ENCODE assay signal across 9 cellular contexts in the genomic region with DNA sequence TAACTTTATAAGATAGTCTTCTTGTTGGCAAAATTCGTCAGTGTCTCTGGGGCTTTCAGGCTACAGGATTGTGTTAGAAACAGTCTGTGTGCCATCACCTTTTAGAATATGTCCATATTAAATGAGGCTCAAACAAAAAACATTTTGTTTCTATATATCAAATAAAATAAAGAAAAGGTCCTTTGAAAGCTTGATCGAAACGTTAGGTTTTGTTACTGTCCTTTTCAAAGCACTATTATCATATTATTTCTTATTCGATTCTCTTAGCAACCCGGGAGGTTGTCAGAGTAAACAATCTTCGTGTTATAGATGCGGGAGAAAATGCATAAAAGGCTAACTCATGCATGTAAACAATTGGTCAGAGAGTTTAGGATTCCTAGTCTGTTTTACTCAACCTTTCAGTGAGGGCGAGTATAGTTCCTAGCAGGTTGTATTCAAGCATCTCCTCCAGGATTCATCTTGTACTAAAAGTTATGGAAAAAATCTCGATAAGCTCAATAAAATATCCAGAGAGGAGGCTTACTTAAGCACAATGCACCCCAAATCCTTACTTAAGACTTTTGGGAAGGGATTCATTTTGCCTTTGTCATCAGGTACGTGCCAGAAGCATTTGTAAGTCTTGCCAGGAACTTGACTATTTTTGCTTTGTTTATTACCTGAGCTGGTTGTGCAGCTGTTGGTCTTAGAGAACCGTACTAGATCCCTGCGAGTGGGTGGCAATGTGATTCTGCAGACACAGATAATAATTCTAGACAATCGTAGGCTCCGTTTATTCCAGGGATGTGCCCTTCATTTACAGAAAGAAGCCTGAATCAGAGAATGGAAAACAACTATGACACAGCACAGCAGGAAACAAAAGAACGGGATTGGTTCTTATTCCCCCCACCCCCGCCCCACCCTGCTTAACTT.
DNase-seq lines count a peak whose midpoint lies in the region; ATAC-seq and TF ChIP-seq lines count a peak whose summit lies in the region.
"Had no signal": no experiment of that assay in that cellular context is flagged by ENCODE, and none has a peak within 500 bp of the region (broad histone marks: within the 10 kb centered on the region; RNA-seq: fewer than 3 reads in every experiment).

No MANE protein-coding gene starts in this region.

- no peaks in the 10 kb centered on the region for H3K27me3 Mint-ChIP-seq in activated naive CD4-positive, alpha-beta T cell treated with anti-CD3 and anti-CD28 coated beads, Interleukin-2, amount 10 ng/mL, durations not matched to agents 7 days and 5 days
- no peaks in the 10 kb centered on the region for H3K27me3 Mint-ChIP-seq in activated B cell treated with CpG ODN at 0.5 μM for 24 hours

- WGBS in urinary bladder: 47% methylated on average over 16 of the region's 16 CpGs

- H3K36me3 ChIP-seq in urinary bladder (ENCODE audit: insufficient read depth): no peaks in the 10 kb centered on the region

- peaks cover 6% of the 10 kb centered on the region for H3K36me3 Mint-ChIP-seq in activated naive CD4-positive, alpha-beta T cell treated with anti-CD3 and anti-CD28 coated beads, Interleukin-2, amount 10 ng/mL, durations not matched to agents 7 days and 5 days
- H3K36me3 Mint-ChIP-seq in activated B cell treated with CpG ODN at 0.5 μM for 24 hours (ENCODE audit: low read depth): no peaks in the 10 kb centered on the region

- peak overlapping the region; percentile 46 for H3K27ac ChIP-seq in urinary bladder (ENCODE audit: low read depth)
- H3K27ac ChIP-seq: C4-2B had no signal

- H3K4me1 ChIP-seq in urinary bladder (ENCODE audit: insufficient read depth): peaks cover 2% of the 10 kb centered on the region

- CTCF ChIA-PET in activated naive CD4-positive, alpha-beta T cell treated with anti-CD3 and anti-CD28 coated beads, Interleukin-2, amount 10 ng/mL, durations not matched to agents 7 days and 5 days (lab: Charles Lee): interaction anchor here (0.8 to 3.7 kb wide), 9 partner anchors 16 to 173 kb away, joined by 3 to 29 read pairs (median 5); no protein-coding TSS in a partner anchor
- CTCF ChIA-PET in activated B cell treated with CpG ODN at 0.5 μM for 24 hours (lab: Charles Lee): no interaction called here

- intact Hi-C loops in activated B cell treated with CpG ODN at 0.5 μM for 24 hours (cut with micrococcal nuclease): loop anchor here (5.0 kb wide), 2 partner anchors 161 to 164 kb away; a partner anchor contains a TSS

- H3K27ac Mint-ChIP-seq in activated naive CD4-positive, alpha-beta T cell treated with anti-CD3 and anti-CD28 coated beads, Interleukin-2, amount 10 ng/mL, durations not matched to agents 7 days and 5 days: peak overlapping the region; percentile 99
- H3K27ac Mint-ChIP-seq in activated B cell treated with CpG ODN at 0.5 μM for 24 hours: peak overlapping the region; percentile 95

- no peak for TF ChIP-seq CTCF in activated B cell treated with CpG ODN at 0.5 μM for 24 hours (IDR thresholded peaks at IDR 0.05)

- H3K4me3 ChIP-seq in urinary bladder (ENCODE audit: low read depth, low read length): no peak overlapping the region

- no peaks in the 10 kb centered on the region for H3K9me3 Mint-ChIP-seq in activated naive CD4-positive, alpha-beta T cell treated with anti-CD3 and anti-CD28 coated beads, Interleukin-2, amount 10 ng/mL, durations not matched to agents 7 days and 5 days
- no peaks in the 10 kb centered on the region for H3K9me3 Mint-ChIP-seq in activated B cell treated with CpG ODN at 0.5 μM for 24 hours

- no peak for DNase-seq in activated naive CD4-positive, alpha-beta T cell treated with anti-CD3 and anti-CD28 coated beads, Interleukin-2, amount 10 ng/mL, durations not matched to agents 7 days and 5 days
- no peak for DNase-seq in activated naive CD4-positive, alpha-beta T cell treated with anti-CD3 and anti-CD28 coated beads, Interleukin-2, amount 50 U/mL, for 16 hours
- DNase-seq in activated B cell treated with CpG ODN at 0.5 μM for 24 hours (no peak), iris pigment epithelial cell (ENCODE audit: low read depth) (peak; percentile 63), dedifferentiated amniotic fluid mesenchymal stem cell (ENCODE audit: extremely low spot score) (no peak), NCI-H524 (lab: John Stamatoyannopoulos, UW) (no peak), left lobe of liver (ENCODE audit: low spot score) (no peak)

- peaks cover 88% of the 10 kb centered on the region for H3K4me1 Mint-ChIP-seq in activated naive CD4-positive, alpha-beta T cell treated with anti-CD3 and anti-CD28 coated beads, Interleukin-2, amount 10 ng/mL, durations not matched to agents 7 days and 5 days
- peaks cover 66% of the 10 kb centered on the region for H3K4me1 Mint-ChIP-seq in activated B cell treated with CpG ODN at 0.5 μM for 24 hours

- ATAC-seq in activated B cell treated with CpG ODN at 0.5 μM for 24 hours (ENCODE audit: low read depth) (no peak), left lobe of liver (no peak)

- no peak overlapping the region for H3K4me3 Mint-ChIP-seq in activated naive CD4-positive, alpha-beta T cell treated with anti-CD3 and anti-CD28 coated beads, Interleukin-2, amount 10 ng/mL, durations not matched to agents 7 days and 5 days
- H3K4me3 Mint-ChIP-seq in activated B cell treated with CpG ODN at 0.5 μM for 24 hours: no peak overlapping the region

- POLR2A ChIA-PET in activated B cell treated with CpG ODN at 0.5 μM for 24 hours (lab: Charles Lee): interaction anchor here (0.7 to 2.5 kb wide), 3 partner anchors 33 to 159 kb away, joined by 3 to 18 read pairs (median 3); no protein-coding TSS in a partner anchor
